Comparison of ENCODE assay signal across 1 cellular context in genomic region chr20:17651761-17652388, GRCh38.
TF ChIP-seq lines count a peak whose summit lies in the region.

No MANE protein-coding gene starts in this region.

TF ChIP-seq in GM23338, 12 proteins besides CTCF, POLR2A, EP300 and RAD21 (continued from another document):
- TF ChIP-seq ETS1 (IDR thresholded peaks at IDR 0.05) (no peak), JUNB (IDR thresholded peaks at IDR 0.05; ENCODE audit: unreplicated experiment) (no peak), EZH2 (IDR thresholded peaks at IDR 0.05; ENCODE audit: low read depth, unreplicated experiment) (no peak), POLR2AphosphoS5 (IDR thresholded peaks at IDR 0.05; ENCODE audit: low read depth) (no peak), NANOG (IDR thresholded peaks at IDR 0.05; ENCODE audit: borderline replicate concordance) (no peak), REST (IDR thresholded peaks at IDR 0.05; ENCODE audit: unreplicated experiment) (no peak), STAT1 (IDR thresholded peaks at IDR 0.05; ENCODE audit: unreplicated experiment) (no peak), CREB1 (CRISPR knock-in tag; IDR thresholded peaks at IDR 0.05; ENCODE audit: low read depth) (no peak)
TF ChIP-seq in GM23338: peak in this region for 0.
